ENCODE assay signal across 1 cellular context in the genomic region with DNA sequence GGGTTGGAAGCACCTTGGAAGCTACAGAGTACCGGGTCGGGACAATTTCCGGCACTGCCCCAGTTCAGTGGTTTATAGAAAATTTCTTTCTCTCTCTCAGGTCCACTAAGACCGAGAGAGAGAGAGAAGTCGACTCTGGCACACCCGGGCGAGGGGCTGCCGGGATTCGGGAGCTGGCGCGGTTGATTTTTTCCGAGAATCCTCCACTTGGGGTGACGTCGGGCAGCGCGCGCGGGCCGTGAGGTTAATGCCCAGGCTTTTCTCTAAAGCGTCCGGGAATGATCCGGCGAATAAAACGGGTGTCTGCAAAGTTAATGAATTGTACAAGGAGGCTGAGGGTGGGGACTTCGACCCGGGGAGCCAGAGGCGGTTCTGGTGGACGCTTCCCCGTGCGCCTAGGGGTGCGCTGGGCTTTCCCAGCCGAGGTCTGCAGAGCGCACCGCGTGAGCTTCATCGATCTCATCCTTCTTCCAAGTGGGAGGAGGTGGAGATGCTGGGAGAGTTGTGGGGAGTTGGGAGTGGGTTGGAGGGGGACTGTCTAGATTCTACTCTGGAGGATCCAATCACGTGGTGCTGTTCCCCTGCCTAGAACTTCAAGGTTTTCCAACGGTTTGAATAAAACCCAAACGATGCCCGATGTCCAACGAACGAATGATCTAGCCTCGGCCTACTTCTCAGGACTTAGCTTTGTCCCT.
TF ChIP-seq lines count a peak whose summit lies in the region.

No MANE protein-coding gene starts in this region.

TF ChIP-seq in H1, 55 proteins besides CTCF, POLR2A, EP300 and RAD21:
- TF ChIP-seq EGR1 (IDR thresholded peaks at IDR 0.05; ENCODE audit: borderline replicate concordance, low read depth, low read length) = no peak
- peak; percentile 86 for TF ChIP-seq SUZ12 (IDR thresholded peaks at IDR 0.05; ENCODE audit: low read length)
- peak; percentile 71 for TF ChIP-seq RNF2 (IDR thresholded peaks at IDR 0.05; ENCODE audit: borderline replicate concordance, low read depth, low read length, missing control alignments, poor library complexity, severe bottlenecking)
- peak; percentile 89 for TF ChIP-seq EZH2 (IDR thresholded peaks at IDR 0.05; ENCODE audit: low read depth, low read length, severe bottlenecking)
- TF ChIP-seq FOSL1 (IDR thresholded peaks at IDR 0.05; ENCODE audit: insufficient read depth, low read depth, low read length) = no peak
